ENCODE assay signal across 18 cellular contexts in the genomic region with DNA sequence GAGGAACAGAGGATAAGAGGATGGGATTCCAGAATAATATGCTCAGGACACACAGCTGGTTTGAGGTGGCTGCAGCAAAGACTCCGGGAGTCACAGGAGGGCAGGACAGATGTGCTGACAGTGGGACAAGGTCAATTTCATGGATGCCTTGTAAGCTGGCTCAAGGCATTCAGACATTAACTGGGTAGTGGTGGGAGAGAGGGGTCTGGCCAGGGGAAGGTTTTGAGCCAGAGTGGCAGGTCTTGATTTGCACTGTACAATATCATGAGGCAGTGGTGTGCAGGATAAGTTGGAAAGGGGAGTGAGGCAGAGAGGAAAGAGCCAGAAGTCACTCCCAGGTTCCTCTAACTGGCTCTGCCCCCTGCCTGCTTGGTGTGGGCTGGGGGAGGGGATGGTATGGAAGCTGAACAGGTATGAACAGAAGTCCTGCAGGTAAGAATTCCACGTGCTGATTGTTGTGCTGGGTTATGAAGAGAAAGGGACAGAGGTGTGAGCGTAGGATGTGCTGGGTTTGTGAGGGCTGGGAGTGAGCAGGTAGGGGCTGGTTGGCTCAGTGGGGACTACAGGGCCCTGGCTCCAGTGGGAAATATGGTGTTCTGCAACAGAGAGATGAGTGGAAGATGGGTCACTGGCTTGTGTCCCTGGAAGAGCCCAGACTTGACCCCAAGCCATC.
"Had no signal": no experiment of that assay in that cellular context is flagged by ENCODE, and none has a peak within 500 bp of the region (broad histone marks: within the 10 kb centered on the region; RNA-seq: fewer than 3 reads in every experiment).

No MANE protein-coding gene starts in this region.

- H3K9me3 Mint-ChIP-seq: activated naive CD4-positive, alpha-beta T cell treated with anti-CD3 and anti-CD28 coated beads, Interleukin-2, amount 50 U/mL, for 72 hours; activated T-cell treated with anti-CD3 and anti-CD28 coated beads, Interleukin-2, amount 50 U/mL, for 24 hours; activated T-helper 17 cell treated with anti-CD3 and anti-CD28 coated beads, Interleukin-2, amount 50 U/mL, for 72 hours; memory B cell; stimulated activated naive CD8-positive, alpha-beta T cell treated with anti-CD3 and anti-CD28 coated beads, Interleukin-15, amount 100 ng/mL, for 72 hours had no signal

- H3K36me3 Mint-ChIP-seq: activated naive CD4-positive, alpha-beta T cell treated with anti-CD3 and anti-CD28 coated beads, Interleukin-2, amount 50 U/mL, for 72 hours; memory B cell; naive B cell had no signal

- H3K27me3 Mint-ChIP-seq: stimulated activated naive CD8-positive, alpha-beta T cell treated with anti-CD3 and anti-CD28 coated beads, Interleukin-15, amount 100 ng/mL, for 72 hours had no signal

- DNase-seq: activated CD4-positive, alpha-beta T cell treated with anti-CD3 and anti-CD28 coated beads for 1 hour; activated CD4-positive, alpha-beta T cell treated with anti-CD3 and anti-CD28 coated beads, Interleukin-2, amount 50 U/mL, for 1 hour; activated CD8-positive, alpha-beta T cell treated with anti-CD3 and anti-CD28 coated beads, Interleukin-2, amount 10 ng/mL, durations not matched to agents 7 days and 5 days; activated T-cell treated with anti-CD3 and anti-CD28 coated beads, Interleukin-2, amount 50 U/mL, for 24 hours; brain microvascular endothelial cell; caudate nucleus; hypothalamus; mucosa of descending colon; naive B cell; spleen; stimulated activated CD4-positive, alpha-beta T cell treated with anti-CD3 and anti-CD28 coated beads, Interleukin-4, amount 100 ng/mL, for 24 hours; stimulated activated naive CD8-positive, alpha-beta T cell treated with anti-CD3 and anti-CD28 coated beads, Interleukin-15, amount 100 ng/mL, for 72 hours; T-helper 9 cell; tibial artery had no signal

- H3K4me1 Mint-ChIP-seq: activated T-helper 17 cell treated with anti-CD3 and anti-CD28 coated beads, Interleukin-2, amount 50 U/mL, for 72 hours; memory B cell; naive B cell; stimulated activated naive CD8-positive, alpha-beta T cell treated with anti-CD3 and anti-CD28 coated beads, Interleukin-15, amount 100 ng/mL, for 72 hours had no signal

- H3K27ac Mint-ChIP-seq: activated CD8-positive, alpha-beta T cell treated with anti-CD3 and anti-CD28 coated beads, Interleukin-2, amount 10 ng/mL, durations not matched to agents 7 days and 5 days; activated T-cell treated with anti-CD3 and anti-CD28 coated beads, Interleukin-2, amount 50 U/mL, for 24 hours; activated T-helper 17 cell treated with anti-CD3 and anti-CD28 coated beads, Interleukin-2, amount 50 U/mL, for 72 hours; memory B cell; naive B cell had no signal

- H3K4me3 Mint-ChIP-seq: activated CD8-positive, alpha-beta T cell treated with anti-CD3 and anti-CD28 coated beads, Interleukin-2, amount 10 ng/mL, durations not matched to agents 7 days and 5 days; activated T-cell treated with anti-CD3 and anti-CD28 coated beads, Interleukin-2, amount 50 U/mL, for 24 hours; activated T-helper 17 cell treated with anti-CD3 and anti-CD28 coated beads, Interleukin-2, amount 50 U/mL, for 72 hours; memory B cell; naive B cell; stimulated activated naive CD8-positive, alpha-beta T cell treated with anti-CD3 and anti-CD28 coated beads, Interleukin-15, amount 100 ng/mL, for 72 hours had no signal

- ATAC-seq: activated CD8-positive, alpha-beta T cell treated with anti-CD3 and anti-CD28 coated beads, Interleukin-2, amount 10 ng/mL, durations not matched to agents 7 days and 5 days; activated naive CD4-positive, alpha-beta T cell treated with anti-CD3 and anti-CD28 coated beads, Interleukin-2, amount 50 U/mL, for 72 hours; activated T-helper 17 cell treated with anti-CD3 and anti-CD28 coated beads, Interleukin-2, amount 50 U/mL, for 72 hours; gastroesophageal sphincter; mucosa of descending colon; stimulated activated naive CD8-positive, alpha-beta T cell treated with anti-CD3 and anti-CD28 coated beads, Interleukin-15, amount 100 ng/mL, for 72 hours had no signal
